8 cellular contexts compared by ENCODE assay signal in the genomic region with DNA sequence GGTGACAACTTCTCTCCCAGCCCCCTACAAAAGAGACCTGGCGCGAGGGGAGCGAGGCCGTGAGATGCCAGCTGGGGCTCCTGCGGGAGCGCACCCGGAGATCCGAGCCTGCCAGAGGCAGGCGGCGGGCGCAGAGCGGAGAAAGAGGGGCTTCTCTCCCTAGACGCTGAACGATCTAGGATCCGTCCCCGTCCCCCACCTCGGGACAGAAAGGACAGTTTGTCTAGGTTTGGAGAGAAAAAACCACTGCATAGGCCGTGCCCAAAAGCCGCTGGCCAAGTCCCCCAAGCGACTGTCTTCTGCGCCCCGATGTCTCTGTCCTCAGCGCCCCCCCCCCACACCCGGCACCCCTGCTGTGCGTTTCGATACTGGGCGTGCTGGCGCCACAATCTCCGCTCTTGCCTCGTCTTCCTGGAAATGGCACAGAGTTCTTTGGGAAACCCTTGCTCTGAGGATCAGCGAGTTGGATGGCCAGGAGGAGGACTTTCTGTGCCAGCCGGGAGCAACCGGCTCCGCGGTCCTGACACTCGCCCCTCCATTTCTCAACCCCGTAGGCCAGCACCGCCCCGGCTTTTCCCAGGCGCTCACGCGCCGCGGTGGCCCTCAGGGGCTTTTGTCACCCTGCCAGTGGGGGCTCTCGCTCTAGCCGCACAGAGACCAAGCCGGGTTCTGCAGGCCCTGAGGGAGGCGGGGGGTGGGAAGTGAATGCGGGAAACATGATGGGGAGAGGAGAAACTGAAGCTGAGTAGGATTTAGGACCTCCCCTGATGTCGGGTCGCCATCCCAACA. TPM values are rescaled to one million over a fixed set of nuclear protein-coding genes. Genes with fewer than 3 reads are reported as not detected.
DNase-seq lines count a peak whose midpoint lies in the region; ATAC-seq and TF ChIP-seq lines count a peak whose summit lies in the region.

No MANE protein-coding gene starts in this region.

- POLR2A ChIA-PET in A673 (lab: Charles Lee; ENCODE audit: low non-redundant PET), result interaction anchor here (0.6 kb wide), 2 partner anchors 62 to 219 kb away, joined by 6 to 7 read pairs; no protein-coding TSS in a partner anchor

- WGBS in lower leg skin, 2 donors, result 1% methylated on average over 40 to 42 of the region's 51 CpGs
- 1% methylated on average over 51 of the region's 51 CpGs for WGBS in aorta, 2 donors

- no TSS peak for BruUV-seq in A673 (replicated peaks; lab: Mats Ljungman, UMichigan)

- in situ Hi-C loops in brain microvascular endothelial cell (cut with HindIII; ENCODE audit: low pct_ligation_motif_present, low sequenced_read_pairs), result no loop called here

- no peaks in the 10 kb centered on the region for H3K36me3 ChIP-seq in A673 (ENCODE audit: insufficient read depth, low read length, poor library complexity, severe bottlenecking)
- H3K36me3 ChIP-seq in brain microvascular endothelial cell (replicated peaks), result no peaks in the 10 kb centered on the region
- no peaks in the 10 kb centered on the region for H3K36me3 ChIP-seq in aorta (ENCODE audit: control insufficient read depth in 1 of 2, insufficient read depth in 2 of 2, low read length in 1 of 2)

- H3K4me1 ChIP-seq in A673 (ENCODE audit: insufficient read depth, low read length, poor library complexity, severe bottlenecking) (peaks cover 16% of the 10 kb centered on the region), aorta (ENCODE audit: control insufficient read depth in 1 of 2, insufficient read depth in 2 of 2, low read length in 2 of 2) (no peaks in the 10 kb centered on the region)

- no peak for TF ChIP-seq POLR2A in lower leg skin (IDR thresholded peaks at IDR 0.05)

- H3K27me3 ChIP-seq in A673 (replicated peaks; ENCODE audit: insufficient read depth, low read depth, low read length, poor library complexity) (peaks cover 62% of the 10 kb centered on the region), brain microvascular endothelial cell (replicated peaks) (peaks cover 43% of the 10 kb centered on the region), aorta (ENCODE audit: control insufficient read depth in 1 of 2, insufficient read depth in 2 of 2, low read length in 1 of 2) (peaks cover 0 to 3% of the 10 kb centered on the region in 2 donors)

- intact Hi-C loops in A673 (cut with micrococcal nuclease; ENCODE audit: unreplicated experiment) (no loop called here), lower leg skin (cut with DNase I; ENCODE audit: low total_unique reads) (no loop called here), aorta (cut with DNase I) (loop anchor here in 1 of 2 donors (2.0 kb wide), 1 partner anchor 179 kb away; no protein-coding TSS in a partner anchor)

- ATAC-seq in aorta (ENCODE audit: low FRiP score) (peak; percentile 58), HG02678 (IDR thresholded peaks at IDR 0.05; ENCODE audit: unreplicated experiment) (no peak), GM18517 (IDR thresholded peaks at IDR 0.05; ENCODE audit: unreplicated experiment) (no peak), GM21390 (IDR thresholded peaks at IDR 0.05; ENCODE audit: unreplicated experiment) (no peak)

- H3K9me3 ChIP-seq in A673 (ENCODE audit: low read depth, low read length, poor library complexity, severe bottlenecking) (no peaks in the 10 kb centered on the region), aorta (ENCODE audit: control insufficient read depth, low read length) (no peaks in the 10 kb centered on the region)

- TF ChIP-seq CTCF in A673 (conservative IDR thresholded peaks at IDR 0.05; ENCODE audit: low read depth, low read length), result no peak
- TF ChIP-seq CTCF in GM20000 (IDR thresholded peaks at IDR 0.05; ENCODE audit: extremely low read depth, missing control alignments), result no peak
- no peak for TF ChIP-seq CTCF in brain microvascular endothelial cell (IDR thresholded peaks at IDR 0.05; ENCODE audit: low read depth, low read length, missing control alignments)
- TF ChIP-seq CTCF in lower leg skin (IDR thresholded peaks at IDR 0.05), result no peak

- no peak overlapping the region for H3K27ac ChIP-seq in A673 (ENCODE audit: low read depth, low read length, poor library complexity, severe bottlenecking)
- no peak overlapping the region for H3K27ac ChIP-seq in brain microvascular endothelial cell
- no peak overlapping the region for H3K27ac ChIP-seq in aorta (ENCODE audit: low read depth in 1 of 2, low read length in 2 of 2)

- CTCF ChIA-PET in A673 (lab: Charles Lee), result interaction anchor here (1.1 kb wide), 1 partner anchor 22 kb away, joined by 4 read pairs; no protein-coding TSS in a partner anchor

- H3K4me3 ChIP-seq in A673 (ENCODE audit: low read depth, low read length, poor library complexity, severe bottlenecking) (peak overlapping the region; percentile 46), brain microvascular endothelial cell (ENCODE audit: low read depth, low read length) (peak overlapping the region; percentile 50), lower leg skin (ENCODE audit: low read depth, poor library complexity, severe bottlenecking) (peak overlapping the region; percentile 19), aorta (ENCODE audit: low read length in 2 of 2) (peak overlapping the region in 1 of 2 donors; percentile 40)

- DNase-seq in A673 (ENCODE audit: low spot score) (no peak), GM20000 (ENCODE audit: low spot score) (peak; percentile 23), brain microvascular endothelial cell (no peak), lower leg skin (ENCODE audit: low spot score in 2 of 2) (no peak), aorta (no peak)

RNA-seq across cellular contexts. Expression of gene SSTR2, which starts 1.0 kb away (rescaled TPM):
- total RNA-seq in A673 (2021) (0.30 and 0.35 TPM in 2 replicates), lower leg skin (under 1 TPM; 0.15 to 0.78 (median 0.45) TPM), aorta (1 to 10 TPM; 2.0 to 3.0 TPM)
- polyA plus RNA-seq in aorta, result under 1 TPM; 0.13 to 0.26 TPM

RNA-seq across cellular contexts. Expression of gene COG1, which starts 27.0 kb away (rescaled TPM):
- total RNA-seq in A673 (2021), result 32.2 and 36.0 TPM in 2 replicates
- total RNA-seq in lower leg skin, result 10 to 100 TPM; 18.3 to 33.2 (median 23.9) TPM
- 10 to 100 TPM; 36.0 to 43.4 TPM for total RNA-seq in aorta
- polyA plus RNA-seq in aorta, result 10 to 100 TPM in 1 of 2 donors, 1 to 10 TPM in 1; 7.9 to 22.5 TPM
